In genomic region chr10:17006631-17007161, GRCh38 we compare ENCODE assay signal across 12 cellular contexts.
DNase-seq lines count a peak whose midpoint lies in the region; FAIRE-seq and TF ChIP-seq lines count a peak whose summit lies in the region.
"Had no signal": no experiment of that assay in that cellular context is flagged by ENCODE, and none has a peak within 500 bp of the region (broad histone marks: within the 10 kb centered on the region; RNA-seq: fewer than 3 reads in every experiment).

No MANE protein-coding gene starts in this region.

- H2BK120ac ChIP-seq in mesenchymal stem cell (ENCODE audit: low read depth, low read length) (peak overlapping the region; percentile 88), H9 (ENCODE audit: low read depth, low read length, poor library complexity, severe bottlenecking) (no peak overlapping the region)

- peak overlapping the region; percentile 75 for H4K8ac ChIP-seq in mesenchymal stem cell (ENCODE audit: low read length)
- no peak overlapping the region for H4K8ac ChIP-seq in H9 (replicated peaks; ENCODE audit: insufficient read length, low read depth, low read length)

- H4K91ac ChIP-seq in mesenchymal stem cell (ENCODE audit: low read length) (no peak overlapping the region), H9 (ENCODE audit: insufficient read length, low read depth, low read length) (no peak overlapping the region)

- H2AFZ ChIP-seq in mesenchymal stem cell (ENCODE audit: low read depth, low read length) (no peak overlapping the region), H9 (ENCODE audit: low read length) (no peak overlapping the region)

- no peaks in the 10 kb centered on the region for H3K79me2 ChIP-seq in H9 (ENCODE audit: insufficient read depth, low read length)

- H3K27ac Mint-ChIP-seq in chondrocyte (ENCODE audit: unreplicated experiment) (peak overlapping the region; percentile 57), H9 (no peak overlapping the region)

- H3K14ac ChIP-seq in mesenchymal stem cell (ENCODE audit: low read length in 2 of 2) (no peak overlapping the region), H9 (ENCODE audit: insufficient read depth, low read length) (no peak overlapping the region)

- no peak for TF ChIP-seq CTCF in chondrocyte (IDR thresholded peaks at IDR 0.05)
- TF ChIP-seq CTCF in tibial artery (IDR thresholded peaks at IDR 0.05) = no peak
- no peak for TF ChIP-seq CTCF in H9 (conservative IDR thresholded peaks at IDR 0.05)

- no peak overlapping the region for H3K4me3 ChIP-seq in mesenchymal stem cell (ENCODE audit: insufficient read depth in 1 of 2, low read depth in 1 of 2, low read length in 2 of 2)
- H3K4me3 ChIP-seq in tibial artery = no peak overlapping the region

- H3K36me3 Mint-ChIP-seq in chondrocyte (ENCODE audit: low read depth) (no peaks in the 10 kb centered on the region), H9 (ENCODE audit: insufficient read depth in 1 of 3, low read depth in 3 of 3) (peaks cover 8 to 13% (median 10%) of the 10 kb centered on the region in 3 experiments; a peak in 5 of 7 replicates)

- no peak overlapping the region for H3K23ac ChIP-seq in mesenchymal stem cell (ENCODE audit: low read length in 2 of 2)
- H3K23ac ChIP-seq in H9 (ENCODE audit: insufficient read length, low read depth, low read length) = no peak overlapping the region

- WGBS in mesenchymal stem cell = 55% methylated on average over 7 of the region's 8 CpGs
- no CpG with 5 or more reads among the region's 8 CpGs for WGBS in H9 (ENCODE audit: extremely low coverage, insufficient read length, low lambda C conversion rate)

- H3K27ac ChIP-seq in mesenchymal stem cell (ENCODE audit: low read length, poor library complexity, severe bottlenecking) (no peak overlapping the region), tibial artery (peak overlapping the region; percentile 57 to 64), H9 (ENCODE audit: insufficient read length, low read depth, low read length) (no peak overlapping the region)

- no peak overlapping the region for H3K56ac ChIP-seq in H9 (ENCODE audit: insufficient read length, low read depth, low read length)

- H3K4me1 ChIP-seq in mesenchymal stem cell (ENCODE audit: control insufficient read depth, insufficient read depth, low read depth, low read length) = peaks cover 9% of the 10 kb centered on the region
- peaks cover 0 to 63% (median 36%) of the 10 kb centered on the region in 4 donors for H3K4me1 ChIP-seq in tibial artery
- no peaks in the 10 kb centered on the region for H3K4me1 ChIP-seq in H9 (ENCODE audit: insufficient read depth, low read length)

- DNase-seq in RCC 7860 (ENCODE audit: low spot score) (peak; percentile 59), chondrocyte (ENCODE audit: low spot score) (no peak), mesenchymal stem cell (peak; percentile 98), tibial artery (no peak), NCI-H69 (lab: John Stamatoyannopoulos, UW) (no peak), H9 (no peak), GOT3 (lab: John Stamatoyannopoulos, UW) (no peak)
- DNase-seq: activated naive CD8-positive, alpha-beta T cell treated with anti-CD3 and anti-CD28 coated beads, Interleukin-2, amount 10 ng/mL, durations not matched to agents 7 days and 5 days; Calu3; immature natural killer cell; Kasumi-1; posterior cingulate gyrus had no signal

- no peaks in the 10 kb centered on the region for H3K23me2 ChIP-seq in H9 (ENCODE audit: insufficient read length, low read depth, low read length, poor library complexity, severe bottlenecking)

- peaks cover 4% of the 10 kb centered on the region for H3K9me3 ChIP-seq in mesenchymal stem cell (ENCODE audit: control insufficient read depth, low read length)
- H3K9me3 ChIP-seq in tibial artery = no peaks in the 10 kb centered on the region
- no peaks in the 10 kb centered on the region for H3K9me3 ChIP-seq in H9 (ENCODE audit: control insufficient read depth, low read depth, low read length)

- no peaks in the 10 kb centered on the region for H4K20me1 ChIP-seq in H9 (ENCODE audit: control insufficient read depth, insufficient read depth, insufficient read length)

- H3K9me3 Mint-ChIP-seq in chondrocyte (ENCODE audit: low read depth) = peaks cover 7% of the 10 kb centered on the region
- H3K9me3 Mint-ChIP-seq in H9 = peaks cover 16 to 18% of the 10 kb centered on the region in 2 experiments

- peak; percentile 32 for FAIRE-seq in RCC 7860 (lab: Jason Lieb, UNC)

- H3K36me3 ChIP-seq in mesenchymal stem cell (ENCODE audit: control insufficient read depth in 1 of 2, insufficient read depth in 2 of 2, low read depth in 1 of 2, low read length in 2 of 2) (no peaks in the 10 kb centered on the region), tibial artery (no peaks in the 10 kb centered on the region)

- H3K4ac ChIP-seq in mesenchymal stem cell (ENCODE audit: low read depth in 1 of 2, low read length in 2 of 2) = peak overlapping the region in 1 of 2 experiments; percentile 87
- H3K4ac ChIP-seq in H9 (ENCODE audit: low read depth, low read length) = no peak overlapping the region

- peak overlapping the region; percentile 42 to 90 for H2BK12ac ChIP-seq in mesenchymal stem cell (ENCODE audit: low read length in 2 of 2)
- H2BK12ac ChIP-seq in H9 (ENCODE audit: insufficient read length, low read depth, low read length) = no peak overlapping the region

- H2AK5ac ChIP-seq in mesenchymal stem cell (ENCODE audit: low read length, severe bottlenecking) (peak overlapping the region; percentile 26), H9 (ENCODE audit: insufficient read length, low read length) (no peak overlapping the region)

- no peak overlapping the region for H3K9ac ChIP-seq in mesenchymal stem cell (ENCODE audit: low read length)
- no peak overlapping the region for H3K9ac ChIP-seq in H9 (ENCODE audit: extremely low read depth, insufficient read length, low read length)

- H3T11ph ChIP-seq in H9 (ENCODE audit: low read length) = no peak overlapping the region

- intact Hi-C loops in tibial artery (cut with DNase I; ENCODE audit: low total_unique reads) = loop anchor here (10.0 kb wide), 3 partner anchors 68 to 218 kb away; partner anchors contain the start of gene VIM

- no peak overlapping the region for H3K4me3 Mint-ChIP-seq in chondrocyte (ENCODE audit: unreplicated experiment)
- H3K4me3 Mint-ChIP-seq in H9 = no peak overlapping the region
- H3K4me3 Mint-ChIP-seq: immature natural killer cell had no signal

- H3K27me3 ChIP-seq in mesenchymal stem cell (ENCODE audit: control insufficient read depth in 1 of 2, insufficient read depth in 1 of 2, low read length in 2 of 2) = no peaks in the 10 kb centered on the region
- H3K27me3 ChIP-seq in tibial artery = no peaks in the 10 kb centered on the region
- no peaks in the 10 kb centered on the region for H3K27me3 ChIP-seq in H9 (ENCODE audit: insufficient read depth, low read length)

- H2BK15ac ChIP-seq in mesenchymal stem cell (ENCODE audit: low read depth, poor library complexity, severe bottlenecking) (no peak overlapping the region), H9 (ENCODE audit: low read depth, low read length) (no peak overlapping the region)

- no peak overlapping the region for H2BK20ac ChIP-seq in H9 (ENCODE audit: low read depth, low read length, poor library complexity, severe bottlenecking)

- H3K79me1 ChIP-seq in mesenchymal stem cell (replicated peaks; ENCODE audit: low read length, poor library complexity, severe bottlenecking) (no peaks in the 10 kb centered on the region), H9 (ENCODE audit: insufficient read depth, low read depth, low read length, poor library complexity, severe bottlenecking) (no peaks in the 10 kb centered on the region)

- no peaks in the 10 kb centered on the region for H3K27me3 Mint-ChIP-seq in chondrocyte (ENCODE audit: low read depth)
- H3K27me3 Mint-ChIP-seq in H9 (ENCODE audit: low read depth) = no peaks in the 10 kb centered on the region; the same call in none of the 2 replicates
- H3K27me3 Mint-ChIP-seq: activated naive CD8-positive, alpha-beta T cell treated with anti-CD3 and anti-CD28 coated beads, Interleukin-2, amount 10 ng/mL, durations not matched to agents 7 days and 5 days had no signal

- H3K4me2 ChIP-seq in mesenchymal stem cell (ENCODE audit: low read length, poor library complexity, severe bottlenecking) = no peak overlapping the region
- no peak overlapping the region for H3K4me2 ChIP-seq in H9 (ENCODE audit: insufficient read depth, insufficient read length, low read length)

- H3K4me1 Mint-ChIP-seq in chondrocyte (ENCODE audit: low read depth) (peaks cover 68% of the 10 kb centered on the region), H9 (0 out of 4 replicates have a peak, but pooled peaks cover 2 to 3% of the 10 kb centered on the region in 2 experiments)

- no peak overlapping the region for H2BK5ac ChIP-seq in mesenchymal stem cell (ENCODE audit: low read depth, low read length, poor library complexity, severe bottlenecking)
- no peak overlapping the region for H2BK5ac ChIP-seq in H9 (ENCODE audit: insufficient read length, low read length)

- no peak overlapping the region for H4K5ac ChIP-seq in H9 (ENCODE audit: insufficient read length, low read depth, low read length)

- H3K18ac ChIP-seq in mesenchymal stem cell (ENCODE audit: low read depth in 1 of 2, low read length in 2 of 2) (peak overlapping the region in 1 of 2 experiments; percentile 73), H9 (ENCODE audit: insufficient read length, low read depth, low read length) (no peak overlapping the region)

Comparison
In these comparisons a context has a peak if more than half of its experiments do, and no peak if none do; other contexts are left out.
1. DNase-seq: peak in RCC 7860 (single experiment) and mesenchymal stem cell (single experiment); none in chondrocyte (single experiment), tibial artery (0 of 2), NCI-H69 (single experiment), H9 (single experiment) and GOT3 (single experiment).
2. H3K27ac ChIP-seq: peak in tibial artery (2 of 2); none in mesenchymal stem cell (single experiment) and H9 (single experiment).